Comparison of ENCODE assay signal across 15 cellular contexts in the genomic region with DNA sequence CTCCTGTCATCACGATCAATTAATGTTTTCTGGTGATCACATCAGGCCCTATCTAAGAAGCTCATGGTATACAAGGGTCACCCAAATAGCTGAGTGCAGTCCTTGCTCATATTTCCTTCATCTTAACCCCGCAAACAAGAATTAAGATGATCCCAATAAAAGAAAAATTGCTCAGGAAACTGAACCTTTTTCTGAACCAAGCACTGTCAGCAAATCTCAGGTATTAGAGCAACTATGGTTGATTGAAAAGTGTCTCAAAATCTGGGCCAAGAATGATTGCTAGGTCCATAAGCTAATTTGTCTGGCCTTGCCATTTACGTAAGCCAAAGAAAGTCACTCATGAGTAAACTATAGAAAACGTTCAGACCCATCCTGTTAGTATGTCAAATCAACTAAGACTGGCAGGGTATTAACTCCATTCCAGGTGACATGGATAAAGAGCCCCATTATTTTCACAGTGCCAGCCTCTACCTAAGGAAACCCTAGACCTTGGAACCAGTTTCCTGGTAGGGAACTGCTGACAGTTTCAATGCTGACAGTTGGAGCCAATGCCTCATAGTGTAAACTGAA.
"Had no signal": no experiment of that assay in that cellular context is flagged by ENCODE, and none has a peak within 500 bp of the region (broad histone marks: within the 10 kb centered on the region; RNA-seq: fewer than 3 reads in every experiment).

No MANE protein-coding gene starts in this region.

- H3K4me1 ChIP-seq: adrenal gland, left ventricle myocardium inferior, upper lobe of left lung had no signal

- ATAC-seq: activated T-helper 17 cell treated with anti-CD3 and anti-CD28 coated beads, Interleukin-2, amount 50 U/mL, for 72 hours; SK-N-SH treated with all-trans-retinoic acid at 6 μM for 48 hours; stimulated activated naive CD8-positive, alpha-beta T cell treated with anti-CD3 and anti-CD28 coated beads, Interleukin-15, amount 100 ng/mL, for 72 hours had no signal

- H3K9me3 ChIP-seq: ovary, upper lobe of left lung had no signal

- FAIRE-seq: kidney had no signal

- H3K27me3 ChIP-seq: adrenal gland, brain microvascular endothelial cell, ovary, upper lobe of left lung had no signal

- H3K36me3 ChIP-seq: adrenal gland, brain microvascular endothelial cell, left ventricle myocardium inferior, ovary, upper lobe of left lung had no signal

- DNase-seq: activated B cell treated with CpG ODN at 0.5 μM for 24 hours; activated CD4-positive, alpha-beta T cell treated with anti-CD3 and anti-CD28 coated beads, Interleukin-2, amount 10 ng/mL, durations not matched to agents 7 days and 5 days; activated naive CD4-positive, alpha-beta T cell treated with anti-CD3 and anti-CD28 coated beads, Interleukin-2, amount 10 ng/mL, durations not matched to agents 7 days and 5 days; activated T-cell treated with anti-CD3 and anti-CD28 coated beads for 4 hours; adrenal gland; brain microvascular endothelial cell; kidney; left ventricle myocardium inferior; ovary; stimulated activated CD4-positive, alpha-beta T cell treated with anti-CD3 and anti-CD28 coated beads, Interleukin-15, amount 100 ng/mL, for 24 hours; stimulated activated CD4-positive, alpha-beta T cell treated with anti-CD3 and anti-CD28 coated beads, Interleukin-4, amount 100 ng/mL, for 24 hours; stimulated activated naive CD8-positive, alpha-beta T cell treated with anti-CD3 and anti-CD28 coated beads, Interleukin-15, amount 100 ng/mL, for 72 hours; upper lobe of left lung had no signal

- H3K4me3 ChIP-seq: adrenal gland, left ventricle myocardium inferior, ovary, upper lobe of left lung had no signal

- H3K27ac ChIP-seq: adrenal gland, brain microvascular endothelial cell, left ventricle myocardium inferior, ovary, upper lobe of left lung had no signal
